In the genomic region with DNA sequence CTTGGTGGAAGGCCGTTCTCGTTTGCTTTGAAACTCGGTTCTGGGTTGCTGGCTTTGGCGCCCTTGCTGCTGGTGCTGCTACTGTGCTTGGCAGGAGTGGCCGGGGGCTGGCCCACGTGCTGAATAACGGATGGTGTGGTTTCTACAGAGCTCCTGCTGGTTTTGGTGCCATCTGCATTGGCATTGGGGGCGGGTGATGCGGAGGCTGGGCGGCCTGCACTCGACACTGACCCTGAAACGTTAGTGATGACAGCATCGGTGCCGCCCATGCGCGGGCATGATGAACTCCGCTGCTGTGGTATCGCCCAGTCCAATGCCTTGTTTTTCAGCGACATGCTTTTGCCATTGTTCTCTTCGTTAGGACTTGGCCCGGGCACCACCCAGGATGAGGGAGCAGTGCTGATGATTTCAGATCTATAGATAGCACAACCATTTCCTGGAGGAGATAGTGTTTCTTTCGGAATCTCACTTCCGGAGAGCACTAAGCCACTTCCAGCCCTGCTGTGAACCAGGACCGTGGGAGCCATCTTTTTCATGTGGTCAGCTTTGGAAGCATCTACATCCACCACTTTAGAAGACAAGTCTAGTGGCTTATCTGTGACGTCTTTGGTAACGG, we compare ENCODE assay signal across 35 cellular contexts.
"Had no signal": no experiment of that assay in that cellular context is flagged by ENCODE, and none has a peak within 500 bp of the region (broad histone marks: within the 10 kb centered on the region; RNA-seq: fewer than 3 reads in every experiment).

No MANE protein-coding gene starts in this region.

- H3K4me1 ChIP-seq: Peyer's patch, SJSA1 had no signal

- H3K9me3 ChIP-seq: MG63, Peyer's patch, SJSA1, SK-N-SH had no signal

- ATAC-seq: activated CD8-positive, alpha-beta memory T cell treated with anti-CD3 and anti-CD28 coated beads, Interleukin-2, amount 10 ng/mL, durations not matched to agents 7 days and 5 days; activated naive CD8-positive, alpha-beta T cell treated with anti-CD3 and anti-CD28 coated beads, Interleukin-2, amount 50 U/mL, for 24 hours; PC-3; T-cell; T-helper 17 cell had no signal

- DNase-seq: activated B cell treated with CpG ODN at 0.5 μM for 24 hours; activated CD4-positive, alpha-beta memory T cell treated with anti-CD3 and anti-CD28 coated beads, Interleukin-2, amount 10 ng/mL, durations not matched to agents 7 days and 5 days; activated CD4-positive, alpha-beta T cell treated with anti-CD3 and anti-CD28 coated beads for 4 hours; activated CD4-positive, alpha-beta T cell treated with anti-CD3 and anti-CD28 coated beads, Interleukin-2, amount 50 U/mL, for 1 hour; activated CD4-positive, CD25-positive, alpha-beta regulatory T cell treated with anti-CD3 and anti-CD28 coated beads, Interleukin-2, amount 50 U/mL, for 72 hours; activated CD8-positive, alpha-beta memory T cell treated with anti-CD3 and anti-CD28 coated beads for 24 hours; activated CD8-positive, alpha-beta memory T cell treated with anti-CD3 and anti-CD28 coated beads, Interleukin-2, amount 10 ng/mL, durations not matched to agents 7 days and 5 days; activated CD8-positive, alpha-beta memory T cell treated with anti-CD3 and anti-CD28 coated beads, Interleukin-2, amount 50 U/mL, for 48 hours; activated effector memory CD4-positive, alpha-beta T cell treated with Interleukin-2 at 50 U/mL for 16 hours; activated naive CD4-positive, alpha-beta T cell treated with anti-CD3 and anti-CD28 coated beads, Interleukin-2, amount 10 ng/mL, durations not matched to agents 7 days and 5 days; activated naive CD8-positive, alpha-beta T cell treated with anti-CD3 and anti-CD28 coated beads, Interleukin-2, amount 50 U/mL, for 24 hours; activated T-cell treated with anti-CD3 and anti-CD28 coated beads, Interleukin-2, amount 50 U/mL, for 48 hours; anterior cingulate cortex; brain microvascular endothelial cell; Karpas-422; MG63; MV-4-11; NCI-H1092; NCI-H1436 treated with DMSO at 0.1 percent for 48 hours; NCI-H1694 treated with DMSO at 0.1 percent for 48 hours; NCI-H2029; NCI-H345; NCI-H524 treated with DMSO at 0.1 percent for 48 hours; NK-92 treated with Interleukin-12 subunit alpha and Interleukin-12 subunit beta, amount 100 ng/mL, for 24 hours; PC-3; Peyer's patch; RPMI8226; SHP77 treated with DMSO at 0.1 percent for 48 hours; SK-N-SH; T-cell; T-helper 17 cell; T-helper 9 cell had no signal

- H3K9ac ChIP-seq: SK-N-SH had no signal

- H3K27me3 ChIP-seq: brain microvascular endothelial cell, cardiac muscle cell, MG63, Peyer's patch, SJSA1 had no signal

- H3K4me3 ChIP-seq: cardiac muscle cell, MG63, Peyer's patch, SJSA1 had no signal

- H3K27ac ChIP-seq: brain microvascular endothelial cell, cardiac muscle cell, Peyer's patch, SJSA1, VCaP had no signal

- H3K4me2 ChIP-seq: SK-N-SH had no signal
